In the genomic region with DNA sequence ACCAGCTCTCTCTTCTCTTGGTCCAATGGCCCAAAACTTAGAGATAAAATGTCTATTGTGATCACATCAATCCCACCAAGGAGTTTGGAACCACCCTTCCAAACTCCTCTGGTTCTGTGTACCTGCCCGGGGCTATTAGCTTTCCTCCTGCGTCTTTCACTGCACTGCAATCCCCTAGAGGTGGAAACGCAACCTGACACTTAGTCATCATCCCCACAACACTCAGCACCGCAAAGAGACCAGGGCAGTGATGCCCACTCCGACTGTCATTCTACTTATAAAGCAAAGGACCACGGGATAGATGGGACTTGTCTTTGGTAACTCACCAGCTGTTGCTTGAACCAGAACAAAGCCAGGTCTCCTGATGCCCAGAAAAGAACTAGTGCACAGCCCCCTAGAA, we compare ENCODE assay signal across 2 cellular contexts.
TF ChIP-seq lines count a peak whose summit lies in the region.

No MANE protein-coding gene starts in this region.

TF ChIP-seq in SK-N-SH, 30 proteins besides CTCF, POLR2A, EP300 and RAD21 (continued from another document):
- TF ChIP-seq, protein P1, sequence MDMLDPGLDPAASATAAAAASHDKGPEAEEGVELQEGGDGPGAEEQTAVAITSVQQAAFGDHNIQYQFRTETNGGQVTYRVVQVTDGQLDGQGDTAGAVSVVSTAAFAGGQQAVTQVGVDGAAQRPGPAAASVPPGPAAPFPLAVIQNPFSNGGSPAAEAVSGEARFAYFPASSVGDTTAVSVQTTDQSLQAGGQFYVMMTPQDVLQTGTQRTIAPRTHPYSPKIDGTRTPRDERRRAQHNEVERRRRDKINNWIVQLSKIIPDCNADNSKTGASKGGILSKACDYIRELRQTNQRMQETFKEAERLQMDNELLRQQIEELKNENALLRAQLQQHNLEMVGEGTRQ (IDR thresholded peaks at IDR 0.05; ENCODE audit: borderline replicate concordance, low read depth, low read length): no peak
- TF ChIP-seq MEF2A (IDR thresholded peaks at IDR 0.05; ENCODE audit: borderline replicate concordance, low read depth): no peak
- no peak for TF ChIP-seq SMC3 (IDR thresholded peaks at IDR 0.05; ENCODE audit: low read depth, low read length)
- TF ChIP-seq ELF1 (IDR thresholded peaks at IDR 0.05): no peak
- TF ChIP-seq, protein P2, sequence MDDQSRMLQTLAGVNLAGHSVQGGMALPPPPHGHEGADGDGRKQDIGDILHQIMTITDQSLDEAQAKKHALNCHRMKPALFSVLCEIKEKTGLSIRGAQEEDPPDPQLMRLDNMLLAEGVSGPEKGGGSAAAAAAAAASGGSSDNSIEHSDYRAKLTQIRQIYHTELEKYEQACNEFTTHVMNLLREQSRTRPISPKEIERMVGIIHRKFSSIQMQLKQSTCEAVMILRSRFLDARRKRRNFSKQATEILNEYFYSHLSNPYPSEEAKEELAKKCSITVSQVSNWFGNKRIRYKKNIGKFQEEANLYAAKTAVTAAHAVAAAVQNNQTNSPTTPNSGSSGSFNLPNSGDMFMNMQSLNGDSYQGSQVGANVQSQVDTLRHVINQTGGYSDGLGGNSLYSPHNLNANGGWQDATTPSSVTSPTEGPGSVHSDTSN (IDR thresholded peaks at IDR 0.05): no peak
- TF ChIP-seq TAF1 (IDR thresholded peaks at IDR 0.05; ENCODE audit: borderline replicate concordance, low read depth, low read length): no peak
- no peak for TF ChIP-seq NRF1 (IDR thresholded peaks at IDR 0.05; ENCODE audit: low read depth, low read length)
- TF ChIP-seq TCF12 (IDR thresholded peaks at IDR 0.05): no peak
- no peak for TF ChIP-seq FOXJ3 (CRISPR knock-in tag; IDR thresholded peaks at IDR 0.05)
- TF ChIP-seq TEAD4 (IDR thresholded peaks at IDR 0.05; ENCODE audit: borderline replicate concordance, insufficient read depth): no peak
- TF ChIP-seq IRF3 (IDR thresholded peaks at IDR 0.05; ENCODE audit: low read depth, low read length): no peak
- TF ChIP-seq FOSL2 (IDR thresholded peaks at IDR 0.05; ENCODE audit: borderline replicate concordance, low read depth): no peak
- no peak for TF ChIP-seq USF1 (IDR thresholded peaks at IDR 0.05; ENCODE audit: borderline replicate concordance, low read depth)
- TF ChIP-seq, protein P3, sequence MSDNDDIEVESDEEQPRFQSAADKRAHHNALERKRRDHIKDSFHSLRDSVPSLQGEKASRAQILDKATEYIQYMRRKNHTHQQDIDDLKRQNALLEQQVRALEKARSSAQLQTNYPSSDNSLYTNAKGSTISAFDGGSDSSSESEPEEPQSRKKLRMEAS (IDR thresholded peaks at IDR 0.05; ENCODE audit: low read depth): no peak

TF ChIP-seq in SK-N-SH treated with all-trans-retinoic acid at 6 μM for 48 hours, 23 proteins besides CTCF, POLR2A, EP300 and RAD21:
- TF ChIP-seq, protein P4, sequence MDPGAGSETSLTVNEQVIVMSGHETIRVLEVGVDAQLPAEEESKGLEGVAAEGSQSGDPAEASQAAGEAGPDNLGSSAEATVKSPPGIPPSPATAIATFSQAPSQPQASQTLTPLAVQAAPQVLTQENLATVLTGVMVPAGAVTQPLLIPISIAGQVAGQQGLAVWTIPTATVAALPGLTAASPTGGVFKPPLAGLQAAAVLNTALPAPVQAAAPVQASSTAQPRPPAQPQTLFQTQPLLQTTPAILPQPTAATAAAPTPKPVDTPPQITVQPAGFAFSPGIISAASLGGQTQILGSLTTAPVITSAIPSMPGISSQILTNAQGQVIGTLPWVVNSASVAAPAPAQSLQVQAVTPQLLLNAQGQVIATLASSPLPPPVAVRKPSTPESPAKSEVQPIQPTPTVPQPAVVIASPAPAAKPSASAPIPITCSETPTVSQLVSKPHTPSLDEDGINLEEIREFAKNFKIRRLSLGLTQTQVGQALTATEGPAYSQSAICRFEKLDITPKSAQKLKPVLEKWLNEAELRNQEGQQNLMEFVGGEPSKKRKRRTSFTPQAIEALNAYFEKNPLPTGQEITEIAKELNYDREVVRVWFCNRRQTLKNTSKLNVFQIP (CRISPR knock-in tag; IDR thresholded peaks at IDR 0.05; ENCODE audit: borderline replicate concordance, low read depth): no peak
- no peak for TF ChIP-seq BACH2 (CRISPR knock-in tag; IDR thresholded peaks at IDR 0.05; ENCODE audit: borderline replicate concordance)
- TF ChIP-seq TOX (CRISPR knock-in tag; IDR thresholded peaks at IDR 0.05; ENCODE audit: borderline replicate concordance): no peak
- TF ChIP-seq GLIS3 (CRISPR knock-in tag; IDR thresholded peaks at IDR 0.05): no peak
- TF ChIP-seq, protein P5, sequence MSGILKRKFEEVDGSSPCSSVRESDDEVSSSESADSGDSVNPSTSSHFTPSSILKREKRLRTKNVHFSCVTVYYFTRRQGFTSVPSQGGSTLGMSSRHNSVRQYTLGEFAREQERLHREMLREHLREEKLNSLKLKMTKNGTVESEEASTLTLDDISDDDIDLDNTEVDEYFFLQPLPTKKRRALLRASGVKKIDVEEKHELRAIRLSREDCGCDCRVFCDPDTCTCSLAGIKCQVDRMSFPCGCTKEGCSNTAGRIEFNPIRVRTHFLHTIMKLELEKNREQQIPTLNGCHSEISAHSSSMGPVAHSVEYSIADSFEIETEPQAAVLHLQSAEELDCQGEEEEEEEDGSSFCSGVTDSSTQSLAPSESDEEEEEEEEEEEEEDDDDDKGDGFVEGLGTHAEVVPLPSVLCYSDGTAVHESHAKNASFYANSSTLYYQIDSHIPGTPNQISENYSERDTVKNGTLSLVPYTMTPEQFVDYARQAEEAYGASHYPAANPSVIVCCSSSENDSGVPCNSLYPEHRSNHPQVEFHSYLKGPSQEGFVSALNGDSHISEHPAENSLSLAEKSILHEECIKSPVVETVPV (CRISPR knock-in tag; IDR thresholded peaks at IDR 0.05): no peak
- TF ChIP-seq OSR1 (CRISPR knock-in tag; IDR thresholded peaks at IDR 0.05): no peak
- no peak for TF ChIP-seq ZNF8 (CRISPR knock-in tag; IDR thresholded peaks at IDR 0.05)
- TF ChIP-seq TSHZ2 (CRISPR knock-in tag; IDR thresholded peaks at IDR 0.05): no peak
- no peak for TF ChIP-seq ZNF70 (CRISPR knock-in tag; IDR thresholded peaks at IDR 0.05)
- no peak for TF ChIP-seq RARB (CRISPR knock-in tag; IDR thresholded peaks at IDR 0.05)
- TF ChIP-seq ZC3H10 (CRISPR knock-in tag; IDR thresholded peaks at IDR 0.05): no peak
- TF ChIP-seq CREB5 (CRISPR knock-in tag; IDR thresholded peaks at IDR 0.05; ENCODE audit: low read depth): no peak
- no peak for TF ChIP-seq ZFP30 (CRISPR knock-in tag; IDR thresholded peaks at IDR 0.05)
- no peak for TF ChIP-seq TCF4 (CRISPR knock-in tag; IDR thresholded peaks at IDR 0.05; ENCODE audit: borderline replicate concordance)
- no peak for TF ChIP-seq CSDC2 (CRISPR knock-in tag; IDR thresholded peaks at IDR 0.05)
- TF ChIP-seq PATZ1 (CRISPR knock-in tag; IDR thresholded peaks at IDR 0.05; ENCODE audit: borderline replicate concordance): no peak
- no peak for TF ChIP-seq ZFP3 (CRISPR knock-in tag; IDR thresholded peaks at IDR 0.05)
- TF ChIP-seq SNAI2 (CRISPR knock-in tag; IDR thresholded peaks at IDR 0.05): no peak
- TF ChIP-seq ARNTL (CRISPR knock-in tag; IDR thresholded peaks at IDR 0.05; ENCODE audit: borderline replicate concordance, low read depth): no peak
- TF ChIP-seq PPARA (CRISPR knock-in tag; IDR thresholded peaks at IDR 0.05; ENCODE audit: borderline replicate concordance): no peak
TF ChIP-seq in SK-N-SH treated with all-trans-retinoic acid at 6 μM for 48 hours: peak in this region for 0.
